ENCODE assay signal across 8 cellular contexts in the genomic region with DNA sequence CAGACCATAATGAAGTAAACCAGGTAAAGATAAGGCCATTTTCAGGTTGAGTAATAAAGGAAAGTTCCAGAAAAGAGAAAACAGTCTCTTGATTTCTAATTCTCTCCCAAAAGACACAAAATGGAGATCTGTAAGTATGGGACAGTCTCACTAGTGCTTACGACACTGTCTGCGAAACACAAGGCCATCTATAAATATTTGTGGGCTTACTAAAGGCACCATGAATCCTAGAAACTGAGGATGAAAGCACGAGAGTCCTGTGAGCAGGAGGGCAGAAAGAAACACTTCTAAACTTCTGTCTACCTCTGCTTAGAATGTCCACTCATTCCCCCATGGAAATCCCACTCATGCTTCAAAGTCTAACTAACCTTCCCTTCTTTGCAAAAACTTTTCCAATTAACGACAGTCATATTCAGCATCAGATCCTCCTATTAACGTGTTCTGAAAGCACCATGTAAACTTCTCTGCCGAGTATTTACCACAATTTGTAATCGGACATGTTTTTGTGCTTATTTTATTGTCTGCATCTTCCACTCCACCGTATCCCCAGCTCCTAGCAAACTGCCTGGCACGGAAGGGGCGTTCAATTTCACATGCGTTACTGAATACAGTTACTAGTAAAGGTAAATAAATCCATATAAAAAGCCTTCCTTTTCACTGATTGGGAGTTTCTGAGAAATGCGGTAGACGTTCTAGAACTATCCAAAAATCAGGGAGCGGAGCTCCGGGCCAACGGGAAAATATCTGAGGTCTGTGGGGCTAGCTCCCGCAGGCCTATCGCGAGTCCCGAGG. TPM values are rescaled to one million over a fixed set of nuclear protein-coding genes. Genes with fewer than 3 reads are reported as not detected.
DNase-seq lines count a peak whose midpoint lies in the region; ATAC-seq and FAIRE-seq lines count a peak whose summit lies in the region.

No MANE protein-coding gene starts in this region.

- no peaks in the 10 kb centered on the region; a peak in 1 of 22 replicates for H3K9me3 ChIP-seq in BLaER1 treated with 17β-estradiol and CSF1 and Interleukin-3, amounts not matched to agents 10 nM and 100 nM (replicated peaks in 1 of 11)
- no peaks in the 10 kb centered on the region for H3K9me3 ChIP-seq in right cardiac atrium (ENCODE audit: control insufficient read depth, low read length)
- peaks cover 0 to 4% (median 0%) of the 10 kb centered on the region in 5 donors for H3K9me3 ChIP-seq in subcutaneous abdominal adipose tissue (ENCODE audit: control insufficient read depth in 5 of 5, low read length in 5 of 5)

- WGBS in right cardiac atrium: under 1% methylated on average over 20 of the region's 20 CpGs

- H3K9ac ChIP-seq in BLaER1 treated with 17β-estradiol and CSF1 and Interleukin-3, amounts not matched to agents 10 nM and 100 nM: peak overlapping the region; percentile 79 to 85 (median 84)
- peak overlapping the region; percentile 20 to 84 (median 78) for H3K9ac ChIP-seq in subcutaneous abdominal adipose tissue (ENCODE audit: low read length in 5 of 5)

- no peaks in the 10 kb centered on the region for H4K20me1 ChIP-seq in BLaER1 treated with 17β-estradiol and CSF1 and Interleukin-3, amounts not matched to agents 10 nM and 100 nM

- H3K36me3 ChIP-seq in BLaER1 treated with 17β-estradiol and CSF1 and Interleukin-3, amounts not matched to agents 10 nM and 100 nM: peaks cover 4 to 30% (median 16%) of the 10 kb centered on the region in 11 experiments; a peak in 15 of 22 replicates
- H3K36me3 ChIP-seq in subcutaneous abdominal adipose tissue (ENCODE audit: control insufficient read depth in 5 of 5, insufficient read depth in 5 of 5, low read length in 5 of 5): peaks cover 0 to 12% (median 8%) of the 10 kb centered on the region in 5 donors

- H3K27me3 ChIP-seq in BLaER1 treated with 17β-estradiol and CSF1 and Interleukin-3, amounts not matched to agents 10 nM and 100 nM: peaks cover 48 to 92% (median 82%) of the 10 kb centered on the region in 11 experiments
- no peaks in the 10 kb centered on the region for H3K27me3 ChIP-seq in right cardiac atrium (ENCODE audit: control insufficient read depth, insufficient read depth)
- peaks cover 0 to 2% (median 0%) of the 10 kb centered on the region in 5 donors for H3K27me3 ChIP-seq in subcutaneous abdominal adipose tissue (ENCODE audit: control insufficient read depth in 5 of 5, insufficient read depth in 4 of 5, low read length in 5 of 5)

- DNase-seq in RPMI8226: peak; percentile 2
- DNase-seq in right cardiac atrium: no peak
- DNase-seq in stimulated activated CD8-positive, alpha-beta memory T cell treated with anti-CD3 and anti-CD28 coated beads, Interleukin-4, amount 100 ng/mL, for 48 hours: no peak
- DNase-seq in NCI-H2029 (lab: John Stamatoyannopoulos, UW): no peak
- no peak for DNase-seq in urothelium cell line (ENCODE audit: low spot score)

- H3K4me3 ChIP-seq in BLaER1 treated with 17β-estradiol and CSF1 and Interleukin-3, amounts not matched to agents 10 nM and 100 nM: peak overlapping the region; percentile 55 to 78 (median 73)
- H3K4me3 ChIP-seq in right cardiac atrium (ENCODE audit: low read length) (peak overlapping the region; percentile 95), subcutaneous abdominal adipose tissue (ENCODE audit: low read depth in 1 of 5, low read length in 5 of 5) (peak overlapping the region; percentile 69 to 85 (median 76))

- FAIRE-seq in urothelium cell line (lab: Jason Lieb, UNC): no peak

- H3K4me1 ChIP-seq in BLaER1 treated with 17β-estradiol and CSF1 and Interleukin-3, amounts not matched to agents 10 nM and 100 nM: peaks cover 0 to 16% (median 6%) of the 10 kb centered on the region in 10 experiments; a peak in 7 of 20 replicates
- H3K4me1 ChIP-seq in right cardiac atrium (ENCODE audit: control insufficient read depth, insufficient read depth, low read length) (no peaks in the 10 kb centered on the region), subcutaneous abdominal adipose tissue (ENCODE audit: control insufficient read depth in 5 of 5, insufficient read depth in 5 of 5, low read length in 5 of 5) (peaks cover 0 to 17% (median 14%) of the 10 kb centered on the region in 5 donors)

- intact Hi-C loops in right cardiac atrium (cut with DNase I): no loop called here

- peak overlapping the region; percentile 39 to 81 (median 67) for H3K4me2 ChIP-seq in BLaER1 treated with 17β-estradiol and CSF1 and Interleukin-3, amounts not matched to agents 10 nM and 100 nM

- ATAC-seq in GM21717 (IDR thresholded peaks at IDR 0.05; ENCODE audit: unreplicated experiment) (peak; percentile 1), right cardiac atrium (no peak)

- H3K27ac ChIP-seq in BLaER1 treated with 17β-estradiol and CSF1 and Interleukin-3, amounts not matched to agents 10 nM and 100 nM: peak overlapping the region; percentile 61 to 86 (median 82)
- H3K27ac ChIP-seq in right cardiac atrium (ENCODE audit: low read length): peak overlapping the region; percentile 97
- H3K27ac ChIP-seq in subcutaneous abdominal adipose tissue (ENCODE audit: low read depth, low read length): peak overlapping the region; percentile 71

RNA-seq across cellular contexts. Expression of a gene that starts 0.7 kb away (rescaled TPM):
- 10 to 100 TPM; 20.1 to 27.7 (median 22.9) TPM for total RNA-seq in right cardiac atrium
- 25.6 TPM for polyA plus RNA-seq in right cardiac atrium

RNA-seq across cellular contexts. Expression of a gene that starts 0.9 kb away (rescaled TPM):
- 10 to 100 TPM; 15.4 to 18.5 (median 15.7) TPM for total RNA-seq in right cardiac atrium
- 14.4 TPM for polyA plus RNA-seq in right cardiac atrium

RNA-seq across cellular contexts. Expression of a gene that starts 45.8 kb away (rescaled TPM):
- total RNA-seq in right cardiac atrium: not detected
- not detected for polyA plus RNA-seq in right cardiac atrium
